Comparison of ENCODE assay signal across 19 cellular contexts in genomic region chr15:57442371-57442770, GRCh38.
A peak's percentile ranks its signal among the peaks of the same experiment; 100 is the strongest.
DNase-seq lines count a peak whose midpoint lies in the region; ATAC-seq and TF ChIP-seq lines count a peak whose summit lies in the region.
"Had no signal": no experiment of that assay in that cellular context is flagged by ENCODE, and none has a peak within 500 bp of the region (broad histone marks: within the 10 kb centered on the region; RNA-seq: fewer than 3 reads in every experiment).

No MANE protein-coding gene starts in this region.

- no peak overlapping the region for H2AFZ ChIP-seq in hepatocyte
- H2AFZ ChIP-seq: GM23338 had no signal

- H3K9me3 ChIP-seq in cardiac muscle cell (ENCODE audit: low read depth) (no peaks in the 10 kb centered on the region), right atrium auricular region (no peaks in the 10 kb centered on the region), hepatocyte (ENCODE audit: low read depth) (no peaks in the 10 kb centered on the region), mesodermal cell (ENCODE audit: control insufficient read depth, low read length) (no peaks in the 10 kb centered on the region)
- H3K9me3 ChIP-seq: A549 had no signal

- H4K20me1 ChIP-seq in hepatocyte (ENCODE audit: insufficient read depth, poor library complexity, severe bottlenecking), result no peaks in the 10 kb centered on the region

- H3K4me2 ChIP-seq in hepatocyte, result no peak overlapping the region
- H3K4me2 ChIP-seq: A549, GM23338 had no signal

- no peak for ATAC-seq in activated T-cell treated with anti-CD3 and anti-CD28 coated beads, Interleukin-2, amount 50 U/mL, for 4 hours
- no peak for ATAC-seq in HG03108 (IDR thresholded peaks at IDR 0.05; ENCODE audit: unreplicated experiment)
- ATAC-seq: A549, GM23338 had no signal

- TF ChIP-seq CTCF in cardiac muscle cell (IDR thresholded peaks at IDR 0.05; ENCODE audit: low read depth, low read length) (no peak), right atrium auricular region (IDR thresholded peaks at IDR 0.05) (no peak), hepatocyte (IDR thresholded peaks at IDR 0.05; ENCODE audit: poor library complexity) (no peak)

- H3K27me3 ChIP-seq in cardiac muscle cell (no peaks in the 10 kb centered on the region), right atrium auricular region (no peaks in the 10 kb centered on the region), hepatocyte (no peaks in the 10 kb centered on the region)

- no peak for DNase-seq in cardiac muscle cell (ENCODE audit: low read depth in 1 of 2, low spot score in 1 of 2)
- no peak for DNase-seq in right atrium auricular region (ENCODE audit: low spot score)
- no peak for DNase-seq in hepatocyte (ENCODE audit: low spot score)
- no peak for DNase-seq in HUDEP-2 (lab: John Stamatoyannopoulos, UW; ENCODE audit: unreplicated experiment in 76 of 76)
- no peak for DNase-seq in activated T-cell treated with anti-CD3 and anti-CD28 coated beads, Interleukin-2, amount 50 U/mL, for 4 hours
- DNase-seq in NOMO-1 treated with DMSO at 0.1 percent for 48 hours (lab: John Stamatoyannopoulos, UW; ENCODE audit: unreplicated experiment), result no peak
- DNase-seq: AML-193; CD4-positive, alpha-beta T cell; DMS153; DMS79; GDM1; HCEC 1CT had no signal

- H3K4me1 ChIP-seq in cardiac muscle cell (ENCODE audit: low read depth) (peaks cover 63% of the 10 kb centered on the region), right atrium auricular region (peaks cover 0 to 5% of the 10 kb centered on the region in 2 donors), hepatocyte (ENCODE audit: insufficient read depth) (peaks cover 23% of the 10 kb centered on the region), mesodermal cell (ENCODE audit: control insufficient read depth, insufficient read depth, low read length, poor library complexity, severe bottlenecking) (peaks cover 56% of the 10 kb centered on the region)

- H3K4me3 Mint-ChIP-seq in activated T-cell treated with anti-CD3 and anti-CD28 coated beads, Interleukin-2, amount 50 U/mL, for 4 hours, result no peak overlapping the region
- H3K4me3 Mint-ChIP-seq: CD4-positive, alpha-beta T cell; GM23338 had no signal

- 52% methylated on average over 3 of the region's 3 CpGs for WGBS in hepatocyte (ENCODE audit: low lambda C conversion rate, missing lambda C conversion rate)
- 44 to 74% methylated on average over 3 of the region's 3 CpGs for WGBS in mesodermal cell (ENCODE audit: insufficient coverage in 2 of 2), 2 experiments

- H3K27ac ChIP-seq in cardiac muscle cell (peak overlapping the region; percentile 94), right atrium auricular region (no peak overlapping the region), hepatocyte (peak overlapping the region; percentile 60), mesodermal cell (ENCODE audit: low read depth, low read length, severe bottlenecking) (peak overlapping the region; percentile 88)
- H3K27ac ChIP-seq: 22Rv1, A549, C4-2B, HL-60 had no signal

- H3K79me2 ChIP-seq in hepatocyte, result no peaks in the 10 kb centered on the region

- peaks cover 27% of the 10 kb centered on the region for H3K36me3 ChIP-seq in cardiac muscle cell
- H3K36me3 ChIP-seq in right atrium auricular region, result no peaks in the 10 kb centered on the region
- no peaks in the 10 kb centered on the region for H3K36me3 ChIP-seq in hepatocyte (replicated peaks; ENCODE audit: insufficient read depth, low read depth)
- H3K36me3 ChIP-seq in mesodermal cell (ENCODE audit: control insufficient read depth, insufficient read depth, low read length), result peaks cover 68% of the 10 kb centered on the region

- H3K4me3 ChIP-seq in cardiac muscle cell, result no peak overlapping the region
- H3K4me3 ChIP-seq in right atrium auricular region, result no peak overlapping the region
- no peak overlapping the region for H3K4me3 ChIP-seq in hepatocyte
- H3K4me3 ChIP-seq in mesodermal cell (ENCODE audit: extremely low read depth, insufficient read depth, low read length, poor library complexity, severe bottlenecking), result no peak overlapping the region
- H3K4me3 ChIP-seq: A549, GM23338 had no signal

- no peaks in the 10 kb centered on the region for H3K9me3 Mint-ChIP-seq in activated T-cell treated with anti-CD3 and anti-CD28 coated beads, Interleukin-2, amount 50 U/mL, for 4 hours
- H3K9me3 Mint-ChIP-seq: CD4-positive, alpha-beta T cell; GM23338 had no signal

- H3K27me3 Mint-ChIP-seq in activated T-cell treated with anti-CD3 and anti-CD28 coated beads, Interleukin-2, amount 50 U/mL, for 4 hours (ENCODE audit: low read depth), result peaks cover 4% of the 10 kb centered on the region
- H3K27me3 Mint-ChIP-seq: CD4-positive, alpha-beta T cell had no signal

- no peaks in the 10 kb centered on the region for H3K36me3 Mint-ChIP-seq in activated T-cell treated with anti-CD3 and anti-CD28 coated beads, Interleukin-2, amount 50 U/mL, for 4 hours (ENCODE audit: insufficient read depth)

- H3K9me2 ChIP-seq in hepatocyte (replicated peaks; ENCODE audit: insufficient read depth), result no peaks in the 10 kb centered on the region

- H3K4me1 Mint-ChIP-seq in activated T-cell treated with anti-CD3 and anti-CD28 coated beads, Interleukin-2, amount 50 U/mL, for 4 hours (ENCODE audit: low read depth), result no peaks in the 10 kb centered on the region

Comparison
In these comparisons a context has a peak if more than half of its experiments do, and no peak if none do; other contexts are left out.
1. H3K27ac ChIP-seq: peak in cardiac muscle cell (single experiment), hepatocyte (single experiment) and mesodermal cell (single experiment); none in right atrium auricular region (0 of 2).